9 cellular contexts compared by ENCODE assay signal in the genomic region with DNA sequence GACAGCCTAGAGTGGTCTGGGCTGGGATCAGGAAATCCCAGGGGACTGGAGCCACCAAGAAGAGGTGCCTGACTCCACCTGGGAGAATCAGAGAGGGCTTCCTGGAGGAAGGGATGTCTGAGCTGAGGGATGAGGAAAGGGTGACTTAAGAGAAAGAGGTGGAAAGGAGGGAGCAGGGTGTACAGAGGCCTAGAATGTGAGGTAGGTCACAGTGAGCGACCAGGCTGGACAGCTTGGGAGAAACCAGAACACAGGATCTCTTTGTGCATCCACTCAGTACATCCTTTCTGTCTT. TPM values are rescaled to one million over a fixed set of nuclear protein-coding genes. Genes with fewer than 3 reads are reported as not detected.
DNase-seq lines count a peak whose midpoint lies in the region; ATAC-seq and TF ChIP-seq lines count a peak whose summit lies in the region.
"Had no signal": no experiment of that assay in that cellular context is flagged by ENCODE, and none has a peak within 500 bp of the region (broad histone marks: within the 10 kb centered on the region; RNA-seq: fewer than 3 reads in every experiment).

No MANE protein-coding gene starts in this region.

- H3K4me1 Mint-ChIP-seq in WTC11 (peaks cover 34% of the 10 kb centered on the region), glutamatergic neuron (ENCODE audit: low read depth, unreplicated experiment) (peaks cover 24% of the 10 kb centered on the region)

- WGBS in smooth muscle cell (ENCODE audit: low lambda C conversion rate), result 94% methylated on average over 1 of the region's 1 CpG

- intact Hi-C loops in HCT116 (cut with micrococcal nuclease), result loop anchor here (5.0 to 10.0 kb wide), 2 partner anchors 44 to 111 kb away; partner anchors contain the start of gene SYNE4

- H3K79me2 ChIP-seq in HCT116 (ENCODE audit: insufficient read depth, low read length), result peaks cover 28% of the 10 kb centered on the region
- peaks cover 18% of the 10 kb centered on the region for H3K79me2 ChIP-seq in smooth muscle cell (ENCODE audit: low read depth)

- TF ChIP-seq CTCF in HCT116 (IDR thresholded peaks at IDR 0.05 in 2 of 3, conservative IDR thresholded peaks at IDR 0.05 in 1 of 3; ENCODE audit: borderline replicate concordance in 1 of 3, insufficient read depth in 1 of 3, low read depth in 2 of 3, low read length in 2 of 3) (no peak), WTC11 (IDR thresholded peaks at IDR 0.05) (no peak), glutamatergic neuron (IDR thresholded peaks at IDR 0.05; ENCODE audit: partially characterized antibody, unreplicated experiment) (no peak), smooth muscle cell (IDR thresholded peaks at IDR 0.05; ENCODE audit: borderline replicate concordance, insufficient read depth, poor library complexity, severe bottlenecking) (no peak)

- H3K4me1 ChIP-seq in HCT116 (ENCODE audit: control insufficient read depth in 1 of 2, insufficient read depth in 2 of 2, low read length in 2 of 2), result peaks cover 7 to 27% of the 10 kb centered on the region in 2 experiments; a peak in 3 of 4 replicates
- H3K4me1 ChIP-seq in smooth muscle cell (ENCODE audit: low read depth), result peaks cover 6% of the 10 kb centered on the region

- RAD21 ChIA-PET in HCT116 (lab: Charles Lee; ENCODE audit: low non-redundant PET in 1 of 2, low total read pairs in 2 of 2, uncharacterized antibody in 2 of 2, unreplicated experiment in 2 of 2), result no interaction called here

- peak overlapping the region; percentile 86 for H3K9ac ChIP-seq in HCT116 (ENCODE audit: low read length)
- H3K9ac ChIP-seq in smooth muscle cell (ENCODE audit: low read depth), result no peak overlapping the region

- CTCF ChIA-PET in HCT116 (lab: Charles Lee), result no interaction called here
- CTCF ChIA-PET in WTC11 (lab: Charles Lee), result interaction anchor here (0.8 to 2.8 kb wide), 2 partner anchors 12 to 139 kb away, joined by 3 to 28 read pairs; no protein-coding TSS in a partner anchor

- no peak for ATAC-seq in HCT116
- ATAC-seq in WTC11, result no peak
- ATAC-seq in HG02623 (IDR thresholded peaks at IDR 0.05; ENCODE audit: unreplicated experiment), result no peak

- no peak overlapping the region for H2AFZ ChIP-seq in HCT116 (ENCODE audit: low read depth, low read length, poor library complexity, severe bottlenecking)
- no peak overlapping the region for H2AFZ ChIP-seq in smooth muscle cell (ENCODE audit: low read depth)

- H3K9me3 Mint-ChIP-seq in WTC11 (no peaks in the 10 kb centered on the region), glutamatergic neuron (ENCODE audit: unreplicated experiment) (peaks cover 26% of the 10 kb centered on the region)

- H3K27ac ChIP-seq in HCT116 (ENCODE audit: low read depth, low read length) (peak overlapping the region; percentile 92), smooth muscle cell (ENCODE audit: low read depth) (no peak overlapping the region)

- H3K4me2 ChIP-seq in HCT116 (ENCODE audit: low read length) (peak overlapping the region; percentile 95), smooth muscle cell (peak overlapping the region; percentile 88)

- TF ChIP-seq RAD21 in HCT116 (IDR thresholded peaks at IDR 0.05; ENCODE audit: low read depth), result no peak

- no peaks in the 10 kb centered on the region for H4K20me1 ChIP-seq in HCT116 (ENCODE audit: insufficient read depth)
- H4K20me1 ChIP-seq in smooth muscle cell (ENCODE audit: low read depth), result peaks cover 8% of the 10 kb centered on the region

- H3K27me3 Mint-ChIP-seq in WTC11 (ENCODE audit: low read depth) (peaks cover 3% of the 10 kb centered on the region), glutamatergic neuron (ENCODE audit: unreplicated experiment) (peaks cover 21% of the 10 kb centered on the region)

- H3K27ac Mint-ChIP-seq in WTC11, result peak overlapping the region; percentile 54; the same call in 1 of the 2 replicates
- H3K27ac Mint-ChIP-seq in glutamatergic neuron (ENCODE audit: unreplicated experiment), result peak overlapping the region; percentile 72

- H3K4me3 Mint-ChIP-seq in WTC11 (peak overlapping the region; percentile 95), glutamatergic neuron (ENCODE audit: unreplicated experiment) (peak overlapping the region; percentile 98)

- no peak for DNase-seq in HCT116 (ENCODE audit: low read depth, low spot score)
- no peak for DNase-seq in WTC11 (ENCODE audit: low spot score)
- DNase-seq in glutamatergic neuron, result no peak
- DNase-seq in smooth muscle cell (lab: John Stamatoyannopoulos, UW; ENCODE audit: unreplicated experiment), result no peak
- no peak for DNase-seq in NCI-H1092 (lab: John Stamatoyannopoulos, UW)
- DNase-seq in activated CD8-positive, alpha-beta memory T cell treated with anti-CD3 and anti-CD28 coated beads, Interleukin-2, amount 50 U/mL, for 48 hours, result no peak
- DNase-seq: HCEC 1CT; stimulated activated naive CD4-positive, alpha-beta T cell had no signal

- POLR2A ChIA-PET in HCT116 (lab: Charles Lee), result no interaction called here
- POLR2A ChIA-PET in WTC11 (lab: Charles Lee), result no interaction called here

- TF ChIP-seq POLR2A in HCT116 (IDR thresholded peaks at IDR 0.05; ENCODE audit: borderline replicate concordance, extremely low read depth, insufficient read depth, insufficient read length), result no peak

- no peaks in the 10 kb centered on the region for H3K9me2 ChIP-seq in HCT116 (ENCODE audit: insufficient read depth)

- H3K36me3 Mint-ChIP-seq in WTC11, result peaks cover 31% of the 10 kb centered on the region
- H3K36me3 Mint-ChIP-seq in glutamatergic neuron (ENCODE audit: unreplicated experiment), result peaks cover 5% of the 10 kb centered on the region

- H3K27me3 ChIP-seq in HCT116 (ENCODE audit: insufficient read depth, low read length), result no peaks in the 10 kb centered on the region
- no peaks in the 10 kb centered on the region for H3K27me3 ChIP-seq in smooth muscle cell (ENCODE audit: low read depth)

- no peaks in the 10 kb centered on the region for H3F3A ChIP-seq in smooth muscle cell (ENCODE audit: low read depth)

- H3K9me3 ChIP-seq in HCT116 (ENCODE audit: control insufficient read depth in 1 of 2, insufficient read depth in 1 of 2, low read depth in 1 of 2, low read length in 2 of 2) (no peaks in the 10 kb centered on the region), smooth muscle cell (replicated peaks; ENCODE audit: low read depth) (no peaks in the 10 kb centered on the region)

- no TSS peak for BruUV-seq in HCT116 (replicated peaks; lab: Mats Ljungman, UMichigan)

- H3K4me3 ChIP-seq in HCT116 (replicated peaks in 1 of 2; ENCODE audit: low read depth in 1 of 2, low read length in 2 of 2) (peak overlapping the region; percentile 74 to 82), smooth muscle cell (peak overlapping the region; percentile 70)

- H3K36me3 ChIP-seq in HCT116 (ENCODE audit: control insufficient read depth in 1 of 2, insufficient read depth in 2 of 2, low read length in 2 of 2), result peaks cover 14 to 19% of the 10 kb centered on the region in 2 experiments; a peak in 3 of 4 replicates
- H3K36me3 ChIP-seq in smooth muscle cell (ENCODE audit: low read depth), result no peaks in the 10 kb centered on the region

TF ChIP-seq in HCT116, 20 proteins besides CTCF, POLR2A, EP300 and RAD21 (continues in another document):
- TF ChIP-seq ZFX (IDR thresholded peaks at IDR 0.05), result no peak
- TF ChIP-seq SRF (IDR thresholded peaks at IDR 0.05; ENCODE audit: low read depth), result no peak
- TF ChIP-seq CBX3 (IDR thresholded peaks at IDR 0.05; ENCODE audit: low read depth), result no peak
- no peak for TF ChIP-seq TCF7L2 (IDR thresholded peaks at IDR 0.05; ENCODE audit: borderline replicate concordance, extremely low read depth, insufficient read depth, insufficient read length)

TF ChIP-seq in WTC11, 78 proteins besides CTCF, POLR2A, EP300 and RAD21 (continues in another document):
- TF ChIP-seq ATF1 (CRISPR knock-in tag; IDR thresholded peaks at IDR 0.05) (no peak), E2F5 (CRISPR knock-in tag; IDR thresholded peaks at IDR 0.05) (no peak), RELA (CRISPR knock-in tag; IDR thresholded peaks at IDR 0.05; ENCODE audit: borderline replicate concordance) (no peak), ZNF317 (CRISPR knock-in tag; IDR thresholded peaks at IDR 0.05; ENCODE audit: borderline replicate concordance, low read depth) (no peak), GABPB1 (CRISPR knock-in tag; IDR thresholded peaks at IDR 0.05) (no peak), FOXK1 (CRISPR knock-in tag; IDR thresholded peaks at IDR 0.05) (no peak), NFYB (CRISPR knock-in tag; conservative IDR thresholded peaks at IDR 0.05; ENCODE audit: low read depth) (no peak), ZNF423 (CRISPR knock-in tag; IDR thresholded peaks at IDR 0.05) (no peak)

RNA-seq across cellular contexts. Expression of gene TBCB, which starts 1.0 kb away (rescaled TPM):
- total RNA-seq in HCT116 (2021; ENCODE audit: unreplicated experiment) (141 TPM), WTC11 (2021) (170 to 187 TPM (median 182 TPM) in 3 replicates), glutamatergic neuron (ENCODE audit: unreplicated experiment) (337 TPM), smooth muscle cell (104 and 146 TPM in 2 replicates)
- polyA plus RNA-seq in HCT116 (2012), result 184 and 198 TPM in 2 replicates
- polyA plus RNA-seq in smooth muscle cell, result 234 and 241 TPM in 2 replicates

RNA-seq across cellular contexts. Expression of gene POLR2I, which starts 1.6 kb away (rescaled TPM):
- 108 TPM for total RNA-seq in HCT116 (2021; ENCODE audit: unreplicated experiment)
- 264 and 295 TPM in 2 replicates for polyA plus RNA-seq in HCT116 (2012)
- total RNA-seq in WTC11 (2021), result 161 to 177 TPM (median 165 TPM) in 3 replicates
- 79.2 TPM for total RNA-seq in glutamatergic neuron (ENCODE audit: unreplicated experiment)
- 33.3 and 102 TPM in 2 replicates for total RNA-seq in smooth muscle cell
- 132 and 172 TPM in 2 replicates for polyA plus RNA-seq in smooth muscle cell

RNA-seq across cellular contexts. Expression of gene OVOL3, which starts 5.3 kb away (rescaled TPM):
- not detected for total RNA-seq in HCT116 (2021; ENCODE audit: unreplicated experiment)
- polyA plus RNA-seq in HCT116 (2012), result 0.21 TPM in 1 of 2 replicates, not detected in the other
- not detected in 3 replicates for total RNA-seq in WTC11 (2021)
- total RNA-seq in glutamatergic neuron (ENCODE audit: unreplicated experiment), result not detected
- not detected in 2 replicates for total RNA-seq in smooth muscle cell
- not detected in 2 replicates for polyA plus RNA-seq in smooth muscle cell

RNA-seq across cellular contexts. Expression of gene CAPNS1, which starts 23.6 kb away (rescaled TPM):
- 621 TPM for total RNA-seq in HCT116 (2021; ENCODE audit: unreplicated experiment)
- polyA plus RNA-seq in HCT116 (2012), result 915 and 990 TPM in 2 replicates
- 332 to 358 TPM (median 344 TPM) in 3 replicates for total RNA-seq in WTC11 (2021)
- 478 TPM for total RNA-seq in glutamatergic neuron (ENCODE audit: unreplicated experiment)
- total RNA-seq in smooth muscle cell, result 183 and 252 TPM in 2 replicates
- 365 and 383 TPM in 2 replicates for polyA plus RNA-seq in smooth muscle cell

RNA-seq across cellular contexts. Expression of gene COX7A1, which starts 36.0 kb away (rescaled TPM):
- total RNA-seq in HCT116 (2021; ENCODE audit: unreplicated experiment), result not detected
- polyA plus RNA-seq in HCT116 (2012), result 0.24 and 0.43 TPM in 2 replicates
- total RNA-seq in WTC11 (2021), result 0.64 to 1.0 TPM (median 0.70 TPM) in 3 replicates
- total RNA-seq in glutamatergic neuron (ENCODE audit: unreplicated experiment), result 62.3 TPM
- total RNA-seq in smooth muscle cell, result not detected in 2 replicates
- 1.5 TPM in 1 of 2 replicates, not detected in the other for polyA plus RNA-seq in smooth muscle cell
